In the genomic region with DNA sequence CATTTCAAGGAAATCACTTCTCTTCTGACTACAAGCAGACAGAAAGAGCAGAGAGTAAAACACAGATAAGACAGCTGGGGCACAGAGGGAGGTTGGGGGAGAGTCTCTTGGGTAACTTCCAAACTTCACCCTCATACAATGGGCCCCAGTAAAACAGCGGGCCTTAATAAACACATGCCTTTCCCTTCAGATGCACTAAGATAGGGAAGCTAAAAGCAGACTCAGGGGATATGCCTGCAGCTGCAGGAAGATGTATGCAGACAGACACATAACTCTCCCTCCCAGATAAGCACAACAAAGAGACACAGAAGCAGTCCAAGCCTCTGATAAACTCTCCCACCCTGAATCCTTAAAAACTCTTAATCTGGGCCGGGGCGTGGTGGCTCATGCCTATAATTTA, we compare ENCODE assay signal across 8 cellular contexts.
DNase-seq lines count a peak whose midpoint lies in the region; TF ChIP-seq lines count a peak whose summit lies in the region.
"Not testable (repeated sequence)": the region's sequence is repeated elsewhere in the genome, so short reads cannot be mapped to it uniquely, and the experiment has no call there.

No MANE protein-coding gene starts in this region.

- not testable (repeated sequence) for TF ChIP-seq POLR2A in testis (IDR thresholded peaks at IDR 0.05)

- H3K27me3 Mint-ChIP-seq in endothelial cell (ENCODE audit: unreplicated experiment); mesothelial cell of epicardium (ENCODE audit: low read depth): not testable (repeated sequence)

- intact Hi-C loops in testis (cut with DNase I; ENCODE audit: low total_unique reads): not testable (repeated sequence)

- not testable (repeated sequence) for H3K27me3 ChIP-seq in neuronal stem cell (ENCODE audit: control insufficient read depth in 3 of 3, insufficient read depth in 3 of 3, low read depth in 1 of 3, low read length in 3 of 3); testis

- not testable (repeated sequence) for H3K4me3 ChIP-seq in Jurkat, Clone E6-1 (ENCODE audit: low read length); neuronal stem cell (ENCODE audit: low read length in 2 of 2); testis

- not testable (repeated sequence) for H3K23ac ChIP-seq in neuronal stem cell (ENCODE audit: low read depth, low read length, poor library complexity)

- not testable (repeated sequence) for H3K27ac ChIP-seq in neuronal stem cell (replicated peaks; ENCODE audit: low read length); testis

- DNase-seq in Jurkat, Clone E6-1 (ENCODE audit: low read depth, low spot score): peak; percentile 6
- DNase-seq in OCI-M2 (lab: John Stamatoyannopoulos, UW; ENCODE audit: unreplicated experiment): peak; percentile 1
- peak; percentile 0 for DNase-seq in UCSD-AML1 (lab: John Stamatoyannopoulos, UW; ENCODE audit: unreplicated experiment)
- peak; percentile 5 for DNase-seq in endothelial cell (ENCODE audit: low spot score)
- peak; percentile 78 for DNase-seq in islet precursor cell
- DNase-seq in mesothelial cell of epicardium (ENCODE audit: low spot score in 2 of 2, unreplicated experiment in 2 of 2): peak in 1 of 2 experiments; percentile 43
- DNase-seq in neuronal stem cell (ENCODE audit: low spot score): not testable (repeated sequence)
- peak; percentile 60 for DNase-seq in testis

- H3K4me1 ChIP-seq in neuronal stem cell (ENCODE audit: control insufficient read depth in 2 of 2, insufficient read depth in 1 of 2, low read depth in 1 of 2, low read length in 2 of 2); testis: not testable (repeated sequence)

- H3K9ac ChIP-seq in neuronal stem cell (ENCODE audit: low read depth, low read length, poor library complexity): not testable (repeated sequence)

- not testable (repeated sequence) for H3K9me3 Mint-ChIP-seq in endothelial cell (ENCODE audit: unreplicated experiment)
- H3K9me3 Mint-ChIP-seq in mesothelial cell of epicardium: peaks cover 11% of the 10 kb centered on the region

- not testable (repeated sequence) for H3K4me3 Mint-ChIP-seq in endothelial cell (ENCODE audit: unreplicated experiment)
- H3K4me3 Mint-ChIP-seq in mesothelial cell of epicardium: peak overlapping the region; percentile 5

- H2BK5ac ChIP-seq in neuronal stem cell (ENCODE audit: low read length): not testable (repeated sequence)

- peak overlapping the region; percentile 1 for H3K27ac Mint-ChIP-seq in endothelial cell (ENCODE audit: unreplicated experiment)
- H3K27ac Mint-ChIP-seq in mesothelial cell of epicardium: peak overlapping the region; percentile 50

- H3K4ac ChIP-seq in neuronal stem cell (ENCODE audit: low read length): not testable (repeated sequence)

- H3K18ac ChIP-seq in neuronal stem cell (ENCODE audit: low read length): not testable (repeated sequence)

- not testable (repeated sequence) for H3K79me1 ChIP-seq in neuronal stem cell (ENCODE audit: low read depth, low read length)

- TF ChIP-seq CTCF in endothelial cell (IDR thresholded peaks at IDR 0.05; ENCODE audit: unreplicated experiment); mesothelial cell of epicardium (IDR thresholded peaks at IDR 0.05; ENCODE audit: unreplicated experiment); testis (IDR thresholded peaks at IDR 0.05): not testable (repeated sequence)

- not testable (repeated sequence) for H3K36me3 Mint-ChIP-seq in endothelial cell (ENCODE audit: low read depth, unreplicated experiment); mesothelial cell of epicardium

- H3K4me1 Mint-ChIP-seq in endothelial cell (ENCODE audit: unreplicated experiment) (peaks cover 12% of the 10 kb centered on the region), mesothelial cell of epicardium (peaks cover 21% of the 10 kb centered on the region)

- not testable (repeated sequence) for H2BK15ac ChIP-seq in neuronal stem cell (ENCODE audit: low read length)

- not testable (repeated sequence) for H3K14ac ChIP-seq in neuronal stem cell (ENCODE audit: low read length)

- no CpG with 5 or more reads among the region's 3 CpGs for WGBS in neuronal stem cell (ENCODE audit: extremely low coverage in 2 of 2, insufficient read length in 2 of 2, insufficient replicate concordance in 1 of 2), 2 donors
- 22 to 34% methylated on average over 3 of the region's 3 CpGs for WGBS in testis, 2 donors

- H3K4me2 ChIP-seq in neuronal stem cell (ENCODE audit: insufficient read depth, low read length, poor library complexity, severe bottlenecking): not testable (repeated sequence)

- not testable (repeated sequence) for H4K91ac ChIP-seq in neuronal stem cell (ENCODE audit: low read depth, low read length, poor library complexity)

- H2AK5ac ChIP-seq in neuronal stem cell (ENCODE audit: low read depth, low read length): not testable (repeated sequence)

- H2AFZ ChIP-seq in neuronal stem cell (ENCODE audit: low read length): peak overlapping the region; percentile 86

- H2BK120ac ChIP-seq in neuronal stem cell (ENCODE audit: low read depth, low read length): not testable (repeated sequence)

- not testable (repeated sequence) for H3K36me3 ChIP-seq in neuronal stem cell (replicated peaks in 1 of 2; ENCODE audit: control insufficient read depth in 2 of 2, insufficient read depth in 2 of 2, low read length in 2 of 2); testis (ENCODE audit: low read depth, missing control alignments)

- H3K9me3 ChIP-seq in neuronal stem cell (replicated peaks in 1 of 2; ENCODE audit: control insufficient read depth in 2 of 2, insufficient read depth in 1 of 2, low read depth in 1 of 2, low read length in 2 of 2); testis: not testable (repeated sequence)

- H2BK12ac ChIP-seq in neuronal stem cell (ENCODE audit: low read length): not testable (repeated sequence)

- not testable (repeated sequence) for H4K8ac ChIP-seq in neuronal stem cell (ENCODE audit: low read depth, low read length)
